ENCODE assay signal across 8 cellular contexts in genomic region chr14:24113801-24114535, GRCh38. TPM values are rescaled to one million over a fixed set of nuclear protein-coding genes. Genes with fewer than 3 reads are reported as not detected.
DNase-seq lines count a peak whose midpoint lies in the region; ATAC-seq lines count a peak whose summit lies in the region.

No MANE protein-coding gene starts in this region.

- CTCF ChIA-PET in activated CD8-positive, alpha-beta T cell treated with anti-CD3 and anti-CD28 coated beads, Interleukin-2, amount 10 ng/mL, durations not matched to agents 7 days and 5 days (lab: Charles Lee), result interaction anchor here (0.7 to 5.0 kb wide), 20 partner anchors 8 to 318 kb away, joined by 3 to 43 read pairs (median 5); partner anchors contain the start of genes CARMIL3, CHMP4A, CIDEB and EMC9

- H3K27me3 Mint-ChIP-seq in activated CD8-positive, alpha-beta T cell treated with anti-CD3 and anti-CD28 coated beads, Interleukin-2, amount 10 ng/mL, durations not matched to agents 7 days and 5 days (ENCODE audit: low read depth), result no peaks in the 10 kb centered on the region

- H3K36me3 Mint-ChIP-seq in activated CD8-positive, alpha-beta T cell treated with anti-CD3 and anti-CD28 coated beads, Interleukin-2, amount 10 ng/mL, durations not matched to agents 7 days and 5 days (ENCODE audit: low read depth), result peaks cover 40% of the 10 kb centered on the region

- H3K4me3 Mint-ChIP-seq in activated CD8-positive, alpha-beta T cell treated with anti-CD3 and anti-CD28 coated beads, Interleukin-2, amount 10 ng/mL, durations not matched to agents 7 days and 5 days, result peak overlapping the region; percentile 96

- H3K9me3 Mint-ChIP-seq in activated CD8-positive, alpha-beta T cell treated with anti-CD3 and anti-CD28 coated beads, Interleukin-2, amount 10 ng/mL, durations not matched to agents 7 days and 5 days (ENCODE audit: insufficient read depth), result no peaks in the 10 kb centered on the region

- DNase-seq in C1 segment of cervical spinal cord (lab: John Stamatoyannopoulos, UW) (peak in 13 of 14 donors; percentile 59 to 98 (median 89)), NCI-H82 treated with DMSO at 0.1 percent for 48 hours (lab: John Stamatoyannopoulos, UW; ENCODE audit: unreplicated experiment) (peak; percentile 71), medulla oblongata (ENCODE audit: extremely low spot score) (peak; percentile 87)
- peak; percentile 88 for DNase-seq in activated CD8-positive, alpha-beta T cell treated with anti-CD3 and anti-CD28 coated beads, Interleukin-2, amount 10 ng/mL, durations not matched to agents 7 days and 5 days
- peak; percentile 74 for DNase-seq in effector CD4-positive, alpha-beta T cell
- peak; percentile 59 to 83 (median 75) for DNase-seq in stimulated activated CD4-positive, alpha-beta T cell treated with anti-CD3 and anti-CD28 coated beads, TNF-alpha, amount 100 ng/mL, for 48 hours (ENCODE audit: low read depth in 3 of 3)

- peaks cover 44% of the 10 kb centered on the region for H3K4me1 Mint-ChIP-seq in activated CD8-positive, alpha-beta T cell treated with anti-CD3 and anti-CD28 coated beads, Interleukin-2, amount 10 ng/mL, durations not matched to agents 7 days and 5 days (ENCODE audit: low read depth)

- ATAC-seq in GM19372 (IDR thresholded peaks at IDR 0.05; ENCODE audit: low read depth, unreplicated experiment) (peak; percentile 16), HG03565 (IDR thresholded peaks at IDR 0.05; ENCODE audit: unreplicated experiment) (peak; percentile 18)
- no peak for ATAC-seq in activated CD8-positive, alpha-beta T cell treated with anti-CD3 and anti-CD28 coated beads, Interleukin-2, amount 10 ng/mL, durations not matched to agents 7 days and 5 days

- H3K27ac Mint-ChIP-seq in activated CD8-positive, alpha-beta T cell treated with anti-CD3 and anti-CD28 coated beads, Interleukin-2, amount 10 ng/mL, durations not matched to agents 7 days and 5 days, result peak overlapping the region; percentile 99

- POLR2A ChIA-PET in activated CD8-positive, alpha-beta T cell treated with anti-CD3 and anti-CD28 coated beads, Interleukin-2, amount 10 ng/mL, durations not matched to agents 7 days and 5 days (lab: Charles Lee), result interaction anchor here (0.8 to 6.9 kb wide), 29 partner anchors 8 to 128 kb away, joined by 3 to 119 read pairs (median 8); partner anchors contain the start of genes CARMIL3, CHMP4A, EMC9 and FITM1

RNA-seq across cellular contexts. Expression of gene DCAF11, which starts 0.6 kb away (rescaled TPM):
- total RNA-seq in activated CD8-positive, alpha-beta T cell treated with anti-CD3 and anti-CD28 coated beads, Interleukin-2, amount 10 ng/mL, durations not matched to agents 7 days and 5 days, result 100 to 1,000 TPM; 101 to 107 TPM

RNA-seq across cellular contexts. Expression of gene NRL, which starts 0.8 kb away (rescaled TPM):
- total RNA-seq in activated CD8-positive, alpha-beta T cell treated with anti-CD3 and anti-CD28 coated beads, Interleukin-2, amount 10 ng/mL, durations not matched to agents 7 days and 5 days, result 1 to 10 TPM; 2.8 to 3.4 TPM

RNA-seq across cellular contexts. Expression of gene FITM1, which starts 16.5 kb away (rescaled TPM):
- 1 to 10 TPM; 1.4 to 2.1 TPM for total RNA-seq in activated CD8-positive, alpha-beta T cell treated with anti-CD3 and anti-CD28 coated beads, Interleukin-2, amount 10 ng/mL, durations not matched to agents 7 days and 5 days

RNA-seq across cellular contexts. Expression of gene PCK2, which starts 19.9 kb away (rescaled TPM):
- 10 to 100 TPM; 49.6 to 54.9 TPM for total RNA-seq in activated CD8-positive, alpha-beta T cell treated with anti-CD3 and anti-CD28 coated beads, Interleukin-2, amount 10 ng/mL, durations not matched to agents 7 days and 5 days

RNA-seq across cellular contexts. Expression of gene PSME1, which starts 22.0 kb away (rescaled TPM):
- total RNA-seq in activated CD8-positive, alpha-beta T cell treated with anti-CD3 and anti-CD28 coated beads, Interleukin-2, amount 10 ng/mL, durations not matched to agents 7 days and 5 days, result 100 to 1,000 TPM; 516 to 530 TPM
